Comparison of ENCODE assay signal across 2 cellular contexts in the genomic region with DNA sequence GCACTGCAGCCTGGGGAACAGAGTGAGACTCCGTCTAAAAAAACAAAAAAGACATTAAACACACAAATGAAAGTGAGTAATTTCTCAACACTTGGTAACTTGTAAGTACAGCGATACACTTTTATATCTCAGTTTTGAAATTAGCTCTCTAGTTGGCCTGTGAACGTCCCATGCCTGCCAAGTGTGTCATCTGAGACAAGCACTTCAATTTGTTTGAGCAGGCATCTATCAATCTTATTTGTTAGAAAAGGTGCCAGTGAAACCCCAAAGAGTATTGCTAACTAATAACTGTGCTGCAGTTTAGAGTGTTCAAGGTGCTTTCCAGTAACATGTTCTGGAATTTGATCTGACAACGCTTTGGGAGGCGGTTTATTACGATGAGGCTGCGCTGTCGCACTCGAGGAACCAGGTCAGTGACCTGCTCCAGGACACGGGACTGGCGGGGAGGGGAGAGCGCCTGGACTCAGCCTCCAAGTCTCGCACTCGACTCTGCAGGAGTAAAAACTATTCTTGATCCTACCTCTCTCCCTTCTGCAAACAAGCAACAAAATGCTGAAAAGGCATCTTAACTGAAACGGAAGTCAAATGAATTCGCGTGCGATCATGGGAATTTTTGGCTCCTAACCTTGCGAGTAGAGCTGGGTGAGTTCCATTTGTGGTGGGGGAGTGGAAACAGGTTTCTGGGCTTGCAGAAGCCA.
TF ChIP-seq lines count a peak whose summit lies in the region.

No MANE protein-coding gene starts in this region.

TF ChIP-seq in IMR-90, 13 proteins besides CTCF, POLR2A, EP300 and RAD21 (continued from another document):
- TF ChIP-seq CEBPB (IDR thresholded peaks at IDR 0.05; ENCODE audit: low read depth, low read length) (no peak), MAZ (IDR thresholded peaks at IDR 0.05; ENCODE audit: borderline replicate concordance, low read depth, low read length) (no peak)

TF ChIP-seq in neural cell, 6 proteins besides CTCF, POLR2A, EP300 and RAD21 (continued from another document):
- TF ChIP-seq MXI1 (conservative IDR thresholded peaks at IDR 0.05; ENCODE audit: poor library complexity, severe bottlenecking) (no peak), POLR2AphosphoS5 (IDR thresholded peaks at IDR 0.05) (no peak), EZH2 (IDR thresholded peaks at IDR 0.05; ENCODE audit: borderline replicate concordance, insufficient read depth, low read length, poor library complexity, severe bottlenecking) (no peak)
- TF ChIP-seq, protein P1, sequence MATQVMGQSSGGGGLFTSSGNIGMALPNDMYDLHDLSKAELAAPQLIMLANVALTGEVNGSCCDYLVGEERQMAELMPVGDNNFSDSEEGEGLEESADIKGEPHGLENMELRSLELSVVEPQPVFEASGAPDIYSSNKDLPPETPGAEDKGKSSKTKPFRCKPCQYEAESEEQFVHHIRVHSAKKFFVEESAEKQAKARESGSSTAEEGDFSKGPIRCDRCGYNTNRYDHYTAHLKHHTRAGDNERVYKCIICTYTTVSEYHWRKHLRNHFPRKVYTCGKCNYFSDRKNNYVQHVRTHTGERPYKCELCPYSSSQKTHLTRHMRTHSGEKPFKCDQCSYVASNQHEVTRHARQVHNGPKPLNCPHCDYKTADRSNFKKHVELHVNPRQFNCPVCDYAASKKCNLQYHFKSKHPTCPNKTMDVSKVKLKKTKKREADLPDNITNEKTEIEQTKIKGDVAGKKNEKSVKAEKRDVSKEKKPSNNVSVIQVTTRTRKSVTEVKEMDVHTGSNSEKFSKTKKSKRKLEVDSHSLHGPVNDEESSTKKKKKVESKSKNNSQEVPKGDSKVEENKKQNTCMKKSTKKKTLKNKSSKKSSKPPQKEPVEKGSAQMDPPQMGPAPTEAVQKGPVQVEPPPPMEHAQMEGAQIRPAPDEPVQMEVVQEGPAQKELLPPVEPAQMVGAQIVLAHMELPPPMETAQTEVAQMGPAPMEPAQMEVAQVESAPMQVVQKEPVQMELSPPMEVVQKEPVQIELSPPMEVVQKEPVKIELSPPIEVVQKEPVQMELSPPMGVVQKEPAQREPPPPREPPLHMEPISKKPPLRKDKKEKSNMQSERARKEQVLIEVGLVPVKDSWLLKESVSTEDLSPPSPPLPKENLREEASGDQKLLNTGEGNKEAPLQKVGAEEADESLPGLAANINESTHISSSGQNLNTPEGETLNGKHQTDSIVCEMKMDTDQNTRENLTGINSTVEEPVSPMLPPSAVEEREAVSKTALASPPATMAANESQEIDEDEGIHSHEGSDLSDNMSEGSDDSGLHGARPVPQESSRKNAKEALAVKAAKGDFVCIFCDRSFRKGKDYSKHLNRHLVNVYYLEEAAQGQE (IDR thresholded peaks at IDR 0.05; ENCODE audit: borderline replicate concordance) = no peak
